In genomic region chr16:50539053-50539615, GRCh38 we compare ENCODE assay signal across 1 cellular context.
TF ChIP-seq lines count a peak whose summit lies in the region.

No MANE protein-coding gene starts in this region.

TF ChIP-seq in HepG2, 621 proteins besides CTCF, POLR2A, EP300 and RAD21 (continued from another document):
- TF ChIP-seq ZNF280D (CRISPR knock-in tag; IDR thresholded peaks at IDR 0.05) = peak; percentile 96
- no peak for TF ChIP-seq PBX2 (CRISPR knock-in tag; IDR thresholded peaks at IDR 0.05)
- no peak for TF ChIP-seq ZNF7 (CRISPR knock-in tag; IDR thresholded peaks at IDR 0.05)
- peak; percentile 91; the same call in 1 of the 2 replicates for TF ChIP-seq NCOR1 (IDR thresholded peaks at IDR 0.05; ENCODE audit: borderline replicate concordance, low read length)
- no peak for TF ChIP-seq CREB1 (IDR thresholded peaks at IDR 0.05)
- peak; percentile 80 for TF ChIP-seq CREB1 (CRISPR knock-in tag; IDR thresholded peaks at IDR 0.05)
- peak; percentile 94 for TF ChIP-seq SP5 (CRISPR knock-in tag; IDR thresholded peaks at IDR 0.05; ENCODE audit: borderline replicate concordance, low read depth)
- no peak for TF ChIP-seq CENPT (CRISPR knock-in tag; IDR thresholded peaks at IDR 0.05; ENCODE audit: low read depth)
- no peak for TF ChIP-seq BRF2 (CRISPR knock-in tag; IDR thresholded peaks at IDR 0.05)
- TF ChIP-seq TRAFD1 (CRISPR knock-in tag; IDR thresholded peaks at IDR 0.05; ENCODE audit: borderline replicate concordance) = no peak
- no peak; the same call in 2 of the 3 replicates for TF ChIP-seq MXI1 (IDR thresholded peaks at IDR 0.05; ENCODE audit: borderline replicate concordance, low read depth, low read length)
- TF ChIP-seq RCOR2 (CRISPR knock-in tag; IDR thresholded peaks at IDR 0.05) = peak; percentile 86
- peak; percentile 93 for TF ChIP-seq ELF3 (CRISPR knock-in tag; IDR thresholded peaks at IDR 0.05)
- no peak for TF ChIP-seq EED (CRISPR knock-in tag; IDR thresholded peaks at IDR 0.05)
- TF ChIP-seq PRDM4 (CRISPR knock-in tag; IDR thresholded peaks at IDR 0.05; ENCODE audit: borderline replicate concordance) = 0 out of 2 replicates have a peak, but pooled peaks have one; percentile 23
- no peak for TF ChIP-seq EEA1 (CRISPR knock-in tag; IDR thresholded peaks at IDR 0.05; ENCODE audit: borderline replicate concordance)
- TF ChIP-seq EZH2 (conservative IDR thresholded peaks at IDR 0.05; ENCODE audit: low read depth, low read length) = no peak
- TF ChIP-seq MED1 (CRISPR knock-in tag; IDR thresholded peaks at IDR 0.05) = peak; percentile 91
- TF ChIP-seq JARID2 (CRISPR knock-in tag; IDR thresholded peaks at IDR 0.05; ENCODE audit: insufficient replicate concordance) = no peak
- no peak for TF ChIP-seq USF2 (IDR thresholded peaks at IDR 0.05; ENCODE audit: low read depth, low read length)
- TF ChIP-seq USF2 (CRISPR knock-in tag; IDR thresholded peaks at IDR 0.05; ENCODE audit: borderline replicate concordance) = no peak
- no peak for TF ChIP-seq ATF7 (IDR thresholded peaks at IDR 0.05)
- peak; percentile 88 for TF ChIP-seq ATF7 (CRISPR knock-in tag; IDR thresholded peaks at IDR 0.05)
- peak; percentile 84 for TF ChIP-seq GFI1 (CRISPR knock-in tag; IDR thresholded peaks at IDR 0.05; ENCODE audit: borderline replicate concordance)
- TF ChIP-seq RORA (CRISPR knock-in tag; IDR thresholded peaks at IDR 0.05) = no peak
- TF ChIP-seq ZNF549 (CRISPR knock-in tag; IDR thresholded peaks at IDR 0.05) = no peak
- no peak for TF ChIP-seq ZNF737 (CRISPR knock-in tag; IDR thresholded peaks at IDR 0.05; ENCODE audit: borderline replicate concordance)
- TF ChIP-seq ZNF687 (CRISPR knock-in tag; IDR thresholded peaks at IDR 0.05) = peak; percentile 93
- TF ChIP-seq ZNF589 (CRISPR knock-in tag; conservative IDR thresholded peaks at IDR 0.05) = no peak
- peak; percentile 84; the same call in 1 of the 2 replicates for TF ChIP-seq ZNF580 (CRISPR knock-in tag; IDR thresholded peaks at IDR 0.05; ENCODE audit: borderline replicate concordance, low read depth)
- peak; percentile 94 for TF ChIP-seq ZBTB34 (CRISPR knock-in tag; IDR thresholded peaks at IDR 0.05)
- TF ChIP-seq ZNF441 (CRISPR knock-in tag; IDR thresholded peaks at IDR 0.05; ENCODE audit: borderline replicate concordance) = peak; percentile 85
- no peak for TF ChIP-seq RBAK (CRISPR knock-in tag; IDR thresholded peaks at IDR 0.05)
- TF ChIP-seq KLF13 (CRISPR knock-in tag; IDR thresholded peaks at IDR 0.05) = no peak
- 0 out of 2 replicates have a peak, but pooled peaks have one; percentile 1 for TF ChIP-seq ZBTB38 (CRISPR knock-in tag; IDR thresholded peaks at IDR 0.05)
- TF ChIP-seq SMAD1 (CRISPR knock-in tag; IDR thresholded peaks at IDR 0.05; ENCODE audit: borderline replicate concordance, low read depth) = no peak; the same call in 1 of the 2 replicates
- TF ChIP-seq ZNF772 (CRISPR knock-in tag; IDR thresholded peaks at IDR 0.05) = peak; percentile 67; the same call in 1 of the 2 replicates
- TF ChIP-seq RFX1 (IDR thresholded peaks at IDR 0.05) = no peak; the same call in 1 of the 2 replicates
- no peak for TF ChIP-seq GLI4 (CRISPR knock-in tag; IDR thresholded peaks at IDR 0.05; ENCODE audit: borderline replicate concordance)
- peak; percentile 39; the same call in 1 of the 2 replicates for TF ChIP-seq ZNF451 (CRISPR knock-in tag; IDR thresholded peaks at IDR 0.05)
- TF ChIP-seq PAWR (CRISPR knock-in tag; IDR thresholded peaks at IDR 0.05; ENCODE audit: borderline replicate concordance) = no peak
- no peak for TF ChIP-seq ZNF30 (CRISPR knock-in tag; IDR thresholded peaks at IDR 0.05)
- TF ChIP-seq MXD3 (CRISPR knock-in tag; IDR thresholded peaks at IDR 0.05) = no peak
- TF ChIP-seq ZMAT5 (CRISPR knock-in tag; IDR thresholded peaks at IDR 0.05; ENCODE audit: borderline replicate concordance, low read depth) = no peak
